In genomic region chr9:14087576-14087975, GRCh38 we compare ENCODE assay signal across 37 cellular contexts.
"Had no signal": no experiment of that assay in that cellular context is flagged by ENCODE, and none has a peak within 500 bp of the region (broad histone marks: within the 10 kb centered on the region; RNA-seq: fewer than 3 reads in every experiment).

No MANE protein-coding gene starts in this region.

- H3K36me3 Mint-ChIP-seq: activated CD4-positive, alpha-beta memory T cell treated with anti-CD3 and anti-CD28 coated beads for 36 hours; activated CD8-positive, alpha-beta memory T cell treated with anti-CD3 and anti-CD28 coated beads, Interleukin-2, amount 10 ng/mL, durations not matched to agents 7 days and 5 days; activated naive CD4-positive, alpha-beta T cell treated with anti-CD3 and anti-CD28 coated beads, Interleukin-2, amount 50 U/mL, for 24 hours; activated naive CD8-positive, alpha-beta T cell treated with anti-CD3 and anti-CD28 coated beads for 36 hours had no signal

- H3K4me3 ChIP-seq: adrenal gland, body of pancreas, breast epithelium, cardiac muscle cell, colonic mucosa, esophagus muscularis mucosa, gastrocnemius medialis, heart right ventricle, hepatocyte had no signal

- H3K27me3 Mint-ChIP-seq: activated CD4-positive, alpha-beta memory T cell treated with anti-CD3 and anti-CD28 coated beads for 36 hours; activated CD4-positive, alpha-beta T cell treated with anti-CD3 and anti-CD28 coated beads for 36 hours; activated CD4-positive, alpha-beta T cell treated with anti-CD3 and anti-CD28 coated beads, Interleukin-2, amount 10 ng/mL, durations not matched to agents 24 days and 14 days; activated CD8-positive, alpha-beta memory T cell treated with anti-CD3 and anti-CD28 coated beads, Interleukin-2, amount 10 ng/mL, durations not matched to agents 7 days and 5 days; activated naive CD4-positive, alpha-beta T cell treated with anti-CD3 and anti-CD28 coated beads, Interleukin-2, amount 50 U/mL, for 24 hours; activated naive CD8-positive, alpha-beta T cell treated with anti-CD3 and anti-CD28 coated beads for 36 hours; activated naive CD8-positive, alpha-beta T cell treated with anti-CD3 and anti-CD28 coated beads, Interleukin-2, amount 50 U/mL, for 24 hours; T-helper 17 cell had no signal

- H3K4me2 ChIP-seq: hepatocyte had no signal

- H3K9me3 Mint-ChIP-seq: activated CD4-positive, alpha-beta memory T cell treated with anti-CD3 and anti-CD28 coated beads for 36 hours; activated CD4-positive, alpha-beta T cell treated with anti-CD3 and anti-CD28 coated beads, Interleukin-2, amount 10 ng/mL, durations not matched to agents 24 days and 14 days; activated naive CD4-positive, alpha-beta T cell treated with anti-CD3 and anti-CD28 coated beads for 36 hours; activated naive CD4-positive, alpha-beta T cell treated with anti-CD3 and anti-CD28 coated beads, Interleukin-2, amount 50 U/mL, for 24 hours; activated naive CD8-positive, alpha-beta T cell treated with anti-CD3 and anti-CD28 coated beads for 36 hours; activated naive CD8-positive, alpha-beta T cell treated with anti-CD3 and anti-CD28 coated beads, Interleukin-2, amount 50 U/mL, for 24 hours; activated T-helper 1 cell treated with anti-CD3 and anti-CD28 coated beads, Interleukin-12 subunit alpha, Interleukin-12 subunit beta, Interleukin-2, Interleukin-4 antibody, amounts not matched to agents 30 ng/mL and 10 ng/mL and 1 ng/mL, durations not matched to agents 14 hours and 24 hours and 36 hours; activated T-helper 2 cell treated with anti-CD3 and anti-CD28 coated beads, Interferon-gamma antibody, Interleukin-2, Interleukin-4, amounts not matched to agents 10 μg/mL and 5 μg/mL and 100 μg/mL, durations not matched to agents 14 hours and 24 hours and 36 hours; T-helper 2 cell treated with Interferon-gamma antibody and Interleukin-4, amounts not matched to agents 5 μg/mL and 100 μg/mL, for 36 hours had no signal

- H3K4me1 ChIP-seq: adrenal gland, breast epithelium, colonic mucosa had no signal

- H3K27ac Mint-ChIP-seq: activated CD4-positive, alpha-beta memory T cell treated with anti-CD3 and anti-CD28 coated beads for 36 hours; activated CD4-positive, alpha-beta T cell treated with anti-CD3 and anti-CD28 coated beads for 36 hours; activated CD4-positive, alpha-beta T cell treated with anti-CD3 and anti-CD28 coated beads, Interleukin-2, amount 10 ng/mL, durations not matched to agents 24 days and 14 days; activated CD8-positive, alpha-beta memory T cell treated with anti-CD3 and anti-CD28 coated beads, Interleukin-2, amount 10 ng/mL, durations not matched to agents 7 days and 5 days; activated CD8-positive, alpha-beta T cell treated with anti-CD3 and anti-CD28 coated beads, Interleukin-2, amount 10 ng/mL, durations not matched to agents 7 days and 5 days; activated naive CD4-positive, alpha-beta T cell treated with anti-CD3 and anti-CD28 coated beads for 36 hours; activated naive CD4-positive, alpha-beta T cell treated with anti-CD3 and anti-CD28 coated beads, Interleukin-2, amount 50 U/mL, for 24 hours; activated naive CD8-positive, alpha-beta T cell treated with anti-CD3 and anti-CD28 coated beads for 36 hours; activated naive CD8-positive, alpha-beta T cell treated with anti-CD3 and anti-CD28 coated beads, Interleukin-2, amount 50 U/mL, for 24 hours; activated T-helper 1 cell treated with anti-CD3 and anti-CD28 coated beads, Interleukin-12 subunit alpha, Interleukin-12 subunit beta, Interleukin-2, Interleukin-4 antibody, amounts not matched to agents 30 ng/mL and 10 ng/mL and 1 ng/mL, durations not matched to agents 14 hours and 24 hours and 36 hours; activated T-helper 2 cell treated with anti-CD3 and anti-CD28 coated beads, Interferon-gamma antibody, Interleukin-2, Interleukin-4, amounts not matched to agents 10 μg/mL and 5 μg/mL and 100 μg/mL, durations not matched to agents 14 hours and 24 hours and 36 hours; T-helper 17 cell; T-helper 2 cell treated with Interferon-gamma antibody and Interleukin-4, amounts not matched to agents 5 μg/mL and 100 μg/mL, for 36 hours had no signal

- H3K4me3 Mint-ChIP-seq: activated CD4-positive, alpha-beta memory T cell treated with anti-CD3 and anti-CD28 coated beads for 36 hours; activated CD4-positive, alpha-beta T cell treated with anti-CD3 and anti-CD28 coated beads for 36 hours; activated CD4-positive, alpha-beta T cell treated with anti-CD3 and anti-CD28 coated beads, Interleukin-2, amount 10 ng/mL, durations not matched to agents 24 days and 14 days; activated CD8-positive, alpha-beta memory T cell treated with anti-CD3 and anti-CD28 coated beads, Interleukin-2, amount 10 ng/mL, durations not matched to agents 7 days and 5 days; activated CD8-positive, alpha-beta T cell treated with anti-CD3 and anti-CD28 coated beads, Interleukin-2, amount 10 ng/mL, durations not matched to agents 7 days and 5 days; activated naive CD4-positive, alpha-beta T cell treated with anti-CD3 and anti-CD28 coated beads for 36 hours; activated naive CD4-positive, alpha-beta T cell treated with anti-CD3 and anti-CD28 coated beads, Interleukin-2, amount 50 U/mL, for 24 hours; activated naive CD8-positive, alpha-beta T cell treated with anti-CD3 and anti-CD28 coated beads for 36 hours; activated naive CD8-positive, alpha-beta T cell treated with anti-CD3 and anti-CD28 coated beads, Interleukin-2, amount 50 U/mL, for 24 hours; activated T-helper 1 cell treated with anti-CD3 and anti-CD28 coated beads, Interleukin-12 subunit alpha, Interleukin-12 subunit beta, Interleukin-2, Interleukin-4 antibody, amounts not matched to agents 30 ng/mL and 10 ng/mL and 1 ng/mL, durations not matched to agents 14 hours and 24 hours and 36 hours; T-helper 17 cell; T-helper 2 cell treated with Interferon-gamma antibody and Interleukin-4, amounts not matched to agents 5 μg/mL and 100 μg/mL, for 36 hours had no signal

- H3K27ac ChIP-seq: adrenal gland, body of pancreas, breast epithelium, cardiac muscle cell, colonic mucosa, esophagus muscularis mucosa, foreskin keratinocyte, gastrocnemius medialis, heart right ventricle, hepatocyte, WERI-Rb-1 had no signal

- ATAC-seq: activated CD4-positive, alpha-beta T cell treated with anti-CD3 and anti-CD28 coated beads for 36 hours; activated CD8-positive, alpha-beta memory T cell treated with anti-CD3 and anti-CD28 coated beads, Interleukin-2, amount 10 ng/mL, durations not matched to agents 7 days and 5 days; activated CD8-positive, alpha-beta T cell treated with anti-CD3 and anti-CD28 coated beads, Interleukin-2, amount 10 ng/mL, durations not matched to agents 7 days and 5 days; activated naive CD8-positive, alpha-beta T cell treated with anti-CD3 and anti-CD28 coated beads, Interleukin-2, amount 50 U/mL, for 24 hours; body of pancreas; foreskin keratinocyte; gastrocnemius medialis; heart right ventricle; T-helper 17 cell had no signal

- H3K4me1 Mint-ChIP-seq: activated CD4-positive, alpha-beta T cell treated with anti-CD3 and anti-CD28 coated beads for 36 hours; activated CD4-positive, alpha-beta T cell treated with anti-CD3 and anti-CD28 coated beads, Interleukin-2, amount 10 ng/mL, durations not matched to agents 24 days and 14 days; activated CD8-positive, alpha-beta memory T cell treated with anti-CD3 and anti-CD28 coated beads, Interleukin-2, amount 10 ng/mL, durations not matched to agents 7 days and 5 days; activated naive CD4-positive, alpha-beta T cell treated with anti-CD3 and anti-CD28 coated beads, Interleukin-2, amount 50 U/mL, for 24 hours; activated naive CD8-positive, alpha-beta T cell treated with anti-CD3 and anti-CD28 coated beads for 36 hours; activated naive CD8-positive, alpha-beta T cell treated with anti-CD3 and anti-CD28 coated beads, Interleukin-2, amount 50 U/mL, for 24 hours; T-helper 17 cell had no signal

- H3K27me3 ChIP-seq: adrenal gland, body of pancreas, breast epithelium, cardiac muscle cell, colonic mucosa, esophagus muscularis mucosa, foreskin keratinocyte, gastrocnemius medialis, heart right ventricle, hepatocyte had no signal

- H3K9me3 ChIP-seq: adrenal gland, breast epithelium, colonic mucosa, esophagus muscularis mucosa, gastrocnemius medialis, heart right ventricle had no signal

- H3K36me3 ChIP-seq: breast epithelium, cardiac muscle cell, colonic mucosa, WERI-Rb-1 had no signal

- DNase-seq: activated CD4-positive, alpha-beta memory T cell treated with anti-CD3 and anti-CD28 coated beads for 36 hours; activated CD4-positive, alpha-beta T cell treated with anti-CD3 and anti-CD28 coated beads for 36 hours; activated CD4-positive, alpha-beta T cell treated with anti-CD3 and anti-CD28 coated beads, Interleukin-2, amount 10 ng/mL, durations not matched to agents 24 days and 14 days; activated CD4-positive, CD25-positive, alpha-beta regulatory T cell; activated CD4-positive, CD25-positive, alpha-beta regulatory T cell treated with anti-CD3 and anti-CD28 coated beads, Interleukin-2, amount 50 U/mL, for 72 hours; activated CD8-positive, alpha-beta memory T cell treated with anti-CD3 and anti-CD28 coated beads, Interleukin-2, amount 10 ng/mL, durations not matched to agents 7 days and 5 days; activated CD8-positive, alpha-beta memory T cell treated with anti-CD3 and anti-CD28 coated beads, Interleukin-2, amount 50 U/mL, for 4 hours; activated CD8-positive, alpha-beta T cell treated with anti-CD3 and anti-CD28 coated beads, Interleukin-2, amount 10 ng/mL, durations not matched to agents 7 days and 5 days; activated effector memory CD4-positive, alpha-beta T cell treated with anti-CD3 and anti-CD28 coated beads, Interleukin-2, amount 50 U/mL, for 16 hours; activated naive CD4-positive, alpha-beta T cell treated with anti-CD3 and anti-CD28 coated beads for 36 hours; activated naive CD8-positive, alpha-beta T cell treated with anti-CD3 and anti-CD28 coated beads for 36 hours; activated naive CD8-positive, alpha-beta T cell treated with anti-CD3 and anti-CD28 coated beads, Interleukin-2, amount 50 U/mL, for 24 hours; activated T-cell treated with anti-CD3 and anti-CD28 coated beads, Interleukin-2, amount 50 U/mL, for 1 hour; activated T-cell treated with anti-CD3 and anti-CD28 coated beads, Interleukin-2, amount 50 U/mL, for 48 hours; adrenal gland; amygdala; aorta; body of pancreas; central memory CD4-positive, alpha-beta T cell; cerebellar nuclear complex; colonic mucosa; effector CD8-positive, alpha-beta T cell; erythroblast; foreskin keratinocyte; gastrocnemius medialis; heart right ventricle; T-helper 17 cell; T1000; WERI-Rb-1 had no signal
